ENCODE assay signal across 2 cellular contexts in the genomic region with DNA sequence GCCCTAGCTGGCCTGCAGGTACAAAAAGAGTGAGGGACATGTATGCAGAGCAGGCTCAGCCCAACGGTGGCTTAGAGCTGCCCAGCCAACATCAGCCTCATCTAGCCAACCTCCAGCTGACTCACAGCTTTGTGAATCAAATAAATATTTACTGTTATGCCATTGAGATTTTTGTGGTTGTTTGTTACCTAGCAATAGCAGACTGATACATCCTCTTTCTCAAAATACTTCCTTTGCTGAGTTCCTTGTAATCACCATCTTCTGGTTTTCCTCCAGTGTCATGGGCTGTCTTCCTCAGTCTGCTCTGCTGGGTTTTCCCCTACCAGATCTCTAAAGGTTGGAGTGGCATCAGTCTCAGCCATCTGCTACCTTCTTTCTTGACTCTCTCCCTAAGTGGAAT.
TF ChIP-seq lines count a peak whose summit lies in the region.

No MANE protein-coding gene starts in this region.

TF ChIP-seq in HepG2, 621 proteins besides CTCF, POLR2A, EP300 and RAD21 (continued from another document):
- TF ChIP-seq, protein P1, sequence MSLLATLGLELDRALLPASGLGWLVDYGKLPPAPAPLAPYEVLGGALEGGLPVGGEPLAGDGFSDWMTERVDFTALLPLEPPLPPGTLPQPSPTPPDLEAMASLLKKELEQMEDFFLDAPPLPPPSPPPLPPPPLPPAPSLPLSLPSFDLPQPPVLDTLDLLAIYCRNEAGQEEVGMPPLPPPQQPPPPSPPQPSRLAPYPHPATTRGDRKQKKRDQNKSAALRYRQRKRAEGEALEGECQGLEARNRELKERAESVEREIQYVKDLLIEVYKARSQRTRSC (CRISPR knock-in tag; IDR thresholded peaks at IDR 0.05; ENCODE audit: low read depth): no peak
- TF ChIP-seq CREM (IDR thresholded peaks at IDR 0.05): no peak
- no peak for TF ChIP-seq CREM (CRISPR knock-in tag; IDR thresholded peaks at IDR 0.05)
- TF ChIP-seq TBX2 (CRISPR knock-in tag; IDR thresholded peaks at IDR 0.05; ENCODE audit: borderline replicate concordance): no peak
- peak; percentile 92 for TF ChIP-seq RBAK (CRISPR knock-in tag; IDR thresholded peaks at IDR 0.05)
- TF ChIP-seq, protein P2, sequence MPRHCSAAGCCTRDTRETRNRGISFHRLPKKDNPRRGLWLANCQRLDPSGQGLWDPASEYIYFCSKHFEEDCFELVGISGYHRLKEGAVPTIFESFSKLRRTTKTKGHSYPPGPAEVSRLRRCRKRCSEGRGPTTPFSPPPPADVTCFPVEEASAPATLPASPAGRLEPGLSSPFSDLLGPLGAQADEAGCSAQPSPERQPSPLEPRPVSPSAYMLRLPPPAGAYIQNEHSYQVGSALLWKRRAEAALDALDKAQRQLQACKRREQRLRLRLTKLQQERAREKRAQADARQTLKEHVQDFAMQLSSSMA (CRISPR knock-in tag; IDR thresholded peaks at IDR 0.05): no peak
- TF ChIP-seq ZNF883 (CRISPR knock-in tag; IDR thresholded peaks at IDR 0.05; ENCODE audit: not compliant biosample characterization): no peak
- no peak for TF ChIP-seq NCOA5 (CRISPR knock-in tag; IDR thresholded peaks at IDR 0.05)

TF ChIP-seq in K562, 482 proteins besides CTCF, POLR2A, EP300 and RAD21 (continued from another document):
- TF ChIP-seq CHD4 (IDR thresholded peaks at IDR 0.05; ENCODE audit: insufficient read depth, insufficient replicate concordance, low read depth, low read length, poor library complexity, severe bottlenecking) (peak; percentile 58), NFE2 (IDR thresholded peaks at IDR 0.05; ENCODE audit: low read depth) (no peak), ADNP (tag; IDR thresholded peaks at IDR 0.05) (peak; percentile 55; the same call in 1 of the 2 replicates), PRMT5 (CRISPR knock-in tag; IDR thresholded peaks at IDR 0.05) (no peak), TRIM28 (IDR thresholded peaks at IDR 0.05) (0 out of 2 replicates have a peak, but pooled peaks have one; percentile 30), ZNF79 (CRISPR knock-in tag; IDR thresholded peaks at IDR 0.05; ENCODE audit: low read depth) (no peak), RBM25 (IDR thresholded peaks at IDR 0.05; ENCODE audit: low read depth, low read length, severe bottlenecking) (peak; percentile 70), PBX2 (CRISPR knock-in tag; IDR thresholded peaks at IDR 0.05; ENCODE audit: low read depth) (no peak), PBX2 (tag; conservative IDR thresholded peaks at IDR 0.05; ENCODE audit: low read depth) (no peak), CBX3 (IDR thresholded peaks at IDR 0.05; ENCODE audit: borderline replicate concordance in 1 of 2, low read length in 2 of 2) (peak in 1 of 2 experiments; percentile 58; a peak in 1 of 3 replicates), KDM1A (IDR thresholded peaks at IDR 0.05) (peak in 1 of 2 experiments; percentile 52; a peak in 2 of 4 replicates), SRSF9 (IDR thresholded peaks at IDR 0.05; ENCODE audit: borderline replicate concordance, low read depth, low read length) (no peak), ZNF347 (CRISPR knock-in tag; IDR thresholded peaks at IDR 0.05; ENCODE audit: low read depth) (no peak), ZNF449 (CRISPR knock-in tag; IDR thresholded peaks at IDR 0.05) (no peak), ARID1B (IDR thresholded peaks at IDR 0.05) (no peak), XRCC3 (IDR thresholded peaks at IDR 0.05) (no peak), TAF7 (tag; IDR thresholded peaks at IDR 0.05) (no peak), ZNF239 (CRISPR knock-in tag; IDR thresholded peaks at IDR 0.05) (no peak), MGA (IDR thresholded peaks at IDR 0.05) (no peak)
- TF ChIP-seq, protein P3, sequence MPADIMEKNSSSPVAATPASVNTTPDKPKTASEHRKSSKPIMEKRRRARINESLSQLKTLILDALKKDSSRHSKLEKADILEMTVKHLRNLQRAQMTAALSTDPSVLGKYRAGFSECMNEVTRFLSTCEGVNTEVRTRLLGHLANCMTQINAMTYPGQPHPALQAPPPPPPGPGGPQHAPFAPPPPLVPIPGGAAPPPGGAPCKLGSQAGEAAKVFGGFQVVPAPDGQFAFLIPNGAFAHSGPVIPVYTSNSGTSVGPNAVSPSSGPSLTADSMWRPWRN (IDR thresholded peaks at IDR 0.05; ENCODE audit: low read depth): no peak
- TF ChIP-seq, protein P4, sequence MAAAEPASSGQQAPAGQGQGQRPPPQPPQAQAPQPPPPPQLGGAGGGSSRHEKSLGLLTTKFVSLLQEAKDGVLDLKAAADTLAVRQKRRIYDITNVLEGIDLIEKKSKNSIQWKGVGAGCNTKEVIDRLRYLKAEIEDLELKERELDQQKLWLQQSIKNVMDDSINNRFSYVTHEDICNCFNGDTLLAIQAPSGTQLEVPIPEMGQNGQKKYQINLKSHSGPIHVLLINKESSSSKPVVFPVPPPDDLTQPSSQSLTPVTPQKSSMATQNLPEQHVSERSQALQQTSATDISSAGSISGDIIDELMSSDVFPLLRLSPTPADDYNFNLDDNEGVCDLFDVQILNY (CRISPR knock-in tag; IDR thresholded peaks at IDR 0.05): no peak
- TF ChIP-seq, protein P5, sequence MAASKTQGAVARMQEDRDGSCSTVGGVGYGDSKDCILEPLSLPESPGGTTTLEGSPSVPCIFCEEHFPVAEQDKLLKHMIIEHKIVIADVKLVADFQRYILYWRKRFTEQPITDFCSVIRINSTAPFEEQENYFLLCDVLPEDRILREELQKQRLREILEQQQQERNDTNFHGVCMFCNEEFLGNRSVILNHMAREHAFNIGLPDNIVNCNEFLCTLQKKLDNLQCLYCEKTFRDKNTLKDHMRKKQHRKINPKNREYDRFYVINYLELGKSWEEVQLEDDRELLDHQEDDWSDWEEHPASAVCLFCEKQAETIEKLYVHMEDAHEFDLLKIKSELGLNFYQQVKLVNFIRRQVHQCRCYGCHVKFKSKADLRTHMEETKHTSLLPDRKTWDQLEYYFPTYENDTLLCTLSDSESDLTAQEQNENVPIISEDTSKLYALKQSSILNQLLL (CRISPR knock-in tag; IDR thresholded peaks at IDR 0.05; ENCODE audit: borderline replicate concordance): no peak
